ENCODE assay signal across 12 cellular contexts in genomic region chr5:120152472-120152871, GRCh38.
A peak's percentile ranks its signal among the peaks of the same experiment; 100 is the strongest.
DNase-seq lines count a peak whose midpoint lies in the region; ATAC-seq, FAIRE-seq and TF ChIP-seq lines count a peak whose summit lies in the region.
"Had no signal": no experiment of that assay in that cellular context is flagged by ENCODE, and none has a peak within 500 bp of the region (broad histone marks: within the 10 kb centered on the region; RNA-seq: fewer than 3 reads in every experiment).

No MANE protein-coding gene starts in this region.

- intact Hi-C loops in dorsolateral prefrontal cortex (cut with DNase I) = no loop called here

- no peak overlapping the region for H3K4me2 ChIP-seq in trophoblast cell (ENCODE audit: low read length)

- H3K23ac ChIP-seq in trophoblast cell (ENCODE audit: low read length) = no peak overlapping the region

- no peak overlapping the region for H3K9ac ChIP-seq in trophoblast cell (ENCODE audit: low read length)

- no peak overlapping the region for H2AK5ac ChIP-seq in trophoblast cell (ENCODE audit: low read length)

- H3K27me3 ChIP-seq in trophoblast cell (ENCODE audit: insufficient read depth, low read length) = no peaks in the 10 kb centered on the region
- no peaks in the 10 kb centered on the region for H3K27me3 ChIP-seq in dorsolateral prefrontal cortex

- no peak overlapping the region for H4K8ac ChIP-seq in trophoblast cell (ENCODE audit: low read depth, low read length)

- H3K18ac ChIP-seq in trophoblast cell (ENCODE audit: low read length) = no peak overlapping the region

- H3K4ac ChIP-seq in trophoblast cell (ENCODE audit: low read depth, low read length) = no peak overlapping the region

- peak; percentile 62 for FAIRE-seq in RCC 7860 (lab: Jason Lieb, UNC)

- no peaks in the 10 kb centered on the region for H3K9me3 ChIP-seq in trophoblast cell (ENCODE audit: insufficient read depth, low read depth, low read length)
- H3K9me3 ChIP-seq: psoas muscle had no signal

- H3K36me3 ChIP-seq in trophoblast cell (ENCODE audit: control insufficient read depth in 1 of 2, insufficient read depth in 2 of 2, low read length in 2 of 2) = no peaks in the 10 kb centered on the region

- ATAC-seq in GM19035 (IDR thresholded peaks at IDR 0.05; ENCODE audit: unreplicated experiment) = no peak
- ATAC-seq: left colon had no signal

- H3K27ac ChIP-seq in trophoblast cell (ENCODE audit: low read depth, low read length) (no peak overlapping the region), dorsolateral prefrontal cortex (no peak overlapping the region)
- H3K27ac ChIP-seq: psoas muscle had no signal

- TF ChIP-seq CTCF in epithelial cell of proximal tubule (conservative IDR thresholded peaks at IDR 0.05; ENCODE audit: low read depth, low read length) = no peak
- TF ChIP-seq CTCF in dorsolateral prefrontal cortex (IDR thresholded peaks at IDR 0.05 in 54 of 56, conservative IDR thresholded peaks at IDR 0.05 in 2 of 56; ENCODE audit: low read depth in 1 of 56, partially characterized antibody in 56 of 56) = no peak

- no peaks in the 10 kb centered on the region for H3K79me1 ChIP-seq in trophoblast cell (ENCODE audit: low read length)

- no peaks in the 10 kb centered on the region for H3K79me2 ChIP-seq in trophoblast cell (ENCODE audit: control insufficient read depth, insufficient read depth, low read length, poor library complexity)

- H3K14ac ChIP-seq in trophoblast cell (ENCODE audit: low read length) = no peak overlapping the region

- H2BK120ac ChIP-seq in trophoblast cell (ENCODE audit: insufficient read depth, low read length, poor library complexity) = no peak overlapping the region

- no peak overlapping the region for H4K12ac ChIP-seq in trophoblast cell (ENCODE audit: low read depth, low read length)

- H3K4me1 ChIP-seq in trophoblast cell (ENCODE audit: control insufficient read depth in 1 of 2, insufficient read depth in 2 of 2, low read length in 2 of 2) = no peaks in the 10 kb centered on the region
- H3K4me1 ChIP-seq: psoas muscle had no signal

- H2BK12ac ChIP-seq in trophoblast cell (ENCODE audit: low read length) = no peak overlapping the region

- no peak overlapping the region for H3K4me3 ChIP-seq in epithelial cell of proximal tubule (ENCODE audit: low read depth, low read length)
- H3K4me3 ChIP-seq in trophoblast cell (ENCODE audit: low read depth, low read length) = no peak overlapping the region
- H3K4me3 ChIP-seq in dorsolateral prefrontal cortex = no peak overlapping the region
- H3K4me3 ChIP-seq: psoas muscle had no signal

- DNase-seq in ELR (ENCODE audit: low read depth) (peak; percentile 94), RCC 7860 (ENCODE audit: low spot score) (peak; percentile 70), epithelial cell of proximal tubule (ENCODE audit: low read depth) (peak; percentile 44), trophoblast cell (peak; percentile 30 to 63), NCI-H2081 (lab: John Stamatoyannopoulos, UW) (no peak), dorsolateral prefrontal cortex (no peak), germinal center (ENCODE audit: low spot score) (no peak)
- DNase-seq: activated naive CD4-positive, alpha-beta T cell treated with anti-CD3 and anti-CD28 coated beads for 36 hours; left colon; psoas muscle; SIG-M5 had no signal

- H2BK5ac ChIP-seq in trophoblast cell (ENCODE audit: low read depth, low read length, poor library complexity) = no peak overlapping the region

- no peak overlapping the region for H4K91ac ChIP-seq in trophoblast cell (ENCODE audit: low read depth, low read length)

- H2AFZ ChIP-seq in trophoblast cell (ENCODE audit: insufficient read depth, low read length, poor library complexity) = no peak overlapping the region

- no CpG with 5 or more reads among the region's 2 CpGs for WGBS in trophoblast cell (ENCODE audit: extremely low coverage, insufficient coverage, insufficient read length)

Comparison
In these comparisons a context has a peak if more than half of its experiments do, and no peak if none do; other contexts are left out.
1. DNase-seq: peak in ELR (single experiment), RCC 7860 (single experiment), epithelial cell of proximal tubule (single experiment) and trophoblast cell (2 of 2); none in NCI-H2081 (0 of 2), dorsolateral prefrontal cortex (0 of 10) and germinal center (single experiment).